In genomic region chr4:151114338-151114737, GRCh38 we compare ENCODE assay signal across 32 cellular contexts. TPM values are rescaled to one million over a fixed set of nuclear protein-coding genes. Genes with fewer than 3 reads are reported as not detected.
DNase-seq lines count a peak whose midpoint lies in the region; ATAC-seq, FAIRE-seq and TF ChIP-seq lines count a peak whose summit lies in the region.
"Had no signal": no experiment of that assay in that cellular context is flagged by ENCODE, and none has a peak within 500 bp of the region (broad histone marks: within the 10 kb centered on the region; RNA-seq: fewer than 3 reads in every experiment).

No MANE protein-coding gene starts in this region.

- peak; percentile 18 to 36; a peak in 3 of 6 replicates for ATAC-seq in A549
- ATAC-seq in GM23338 = no peak
- ATAC-seq in left lung = peak; percentile 41
- ATAC-seq in HG03139 (IDR thresholded peaks at IDR 0.05; ENCODE audit: unreplicated experiment) = no peak
- ATAC-seq in HG02588 (IDR thresholded peaks at IDR 0.05; ENCODE audit: unreplicated experiment) = no peak
- ATAC-seq: foreskin keratinocyte, mucosa of descending colon, pancreas, right lobe of liver had no signal

- H3K79me2 ChIP-seq in GM23338 (replicated peaks; ENCODE audit: insufficient read depth) = no peaks in the 10 kb centered on the region
- H3K79me2 ChIP-seq: hepatocyte had no signal

- H3K36me3 ChIP-seq in GM23338 (ENCODE audit: insufficient read depth) (no peaks in the 10 kb centered on the region; the same call in none of the 2 replicates), endodermal cell (ENCODE audit: control insufficient read depth, insufficient read depth, low read length) (peaks cover 34% of the 10 kb centered on the region), left lung (peaks cover 0 to 34% of the 10 kb centered on the region in 2 donors)
- H3K36me3 ChIP-seq: pancreas, right lobe of liver had no signal

- WGBS in A549 (ENCODE audit: missing lambda C conversion rate) = 79% methylated on average over 3 of the region's 3 CpGs
- WGBS in endodermal cell (ENCODE audit: insufficient coverage in 1 of 2, insufficient read length in 1 of 2), 2 experiments = 85 to 93% methylated on average over 3 of the region's 3 CpGs

- no peaks in the 10 kb centered on the region for H3K9me3 ChIP-seq in A549
- no peaks in the 10 kb centered on the region for H3K9me3 ChIP-seq in endodermal cell (ENCODE audit: control insufficient read depth, low read length)
- H3K9me3 ChIP-seq in left lung = no peaks in the 10 kb centered on the region
- H3K9me3 ChIP-seq: mucosa of descending colon, pancreas, Peyer's patch, right lobe of liver, SJSA1, tibial artery had no signal

- no peak overlapping the region for H3K27ac Mint-ChIP-seq in GM23338
- no peak overlapping the region for H3K27ac Mint-ChIP-seq in endodermal cell
- H3K27ac Mint-ChIP-seq: activated CD4-positive, alpha-beta T cell treated with anti-CD3 and anti-CD28 coated beads, Interleukin-2, amount 10 ng/mL, durations not matched to agents 24 days and 14 days; activated naive CD8-positive, alpha-beta T cell; activated T-helper 2 cell treated with anti-CD3 and anti-CD28 coated beads, Interferon-gamma antibody, Interleukin-2, Interleukin-4, amounts not matched to agents 10 μg/mL and 5 μg/mL and 100 μg/mL, durations not matched to agents 14 hours and 24 hours and 36 hours; CD4-positive, CD25-positive, alpha-beta regulatory T cell; HFFc6; nephron; T-helper 2 cell treated with Interferon-gamma antibody and Interleukin-4, amounts not matched to agents 5 μg/mL and 100 μg/mL, for 36 hours had no signal

- no peak for TF ChIP-seq RAD21 in A549 (conservative IDR thresholded peaks at IDR 0.05 in 1 of 2, IDR thresholded peaks at IDR 0.05 in 1 of 2)

- intact Hi-C loops in left lung (cut with DNase I) = no loop called here

- DNase-seq in A549 (ENCODE audit: low read depth in 1 of 2, low spot score in 1 of 2) (no peak), GM23338 (ENCODE audit: low spot score) (no peak), endodermal cell (peak; percentile 35), left lung (no peak), CD1c-positive myeloid dendritic cell (ENCODE audit: extremely low spot score) (no peak), urothelium cell line (ENCODE audit: low spot score) (no peak)
- DNase-seq: activated CD4-positive, alpha-beta T cell treated with anti-CD3 and anti-CD28 coated beads, Interleukin-2, amount 10 ng/mL, durations not matched to agents 24 days and 14 days; aorta; CD4-positive, CD25-positive, alpha-beta regulatory T cell; effector CD8-positive, alpha-beta T cell; mucosa of descending colon; NCI-H1417; NCI-H2081; NCI-H446 treated with DMSO at 0.1 percent for 48 hours; pancreas; Peyer's patch; right lobe of liver; stimulated activated CD4-positive, alpha-beta T cell treated with anti-CD3 and anti-CD28 coated beads, Interleukin-12 subunit alpha, Interleukin-12 subunit beta, amount 100 ng/mL, for 4 hours; stimulated activated CD4-positive, alpha-beta T cell treated with anti-CD3 and anti-CD28 coated beads, Interleukin-4, amount 100 ng/mL, for 4 hours; stimulated activated naive CD4-positive, alpha-beta T cell treated with Interleukin-2 at 50 U/mL for 16 hours; tibial artery had no signal

- CTCF ChIA-PET in A549 (lab: Yijun Ruan, JAX) = interaction anchor here (1.2 kb wide), 1 partner anchor 490 kb away, joined by 3 read pairs; no protein-coding TSS in a partner anchor

- peaks cover 8% of the 10 kb centered on the region for H3K27me3 Mint-ChIP-seq in GM23338 (ENCODE audit: insufficient read depth, low read depth, poor library complexity)
- no peaks in the 10 kb centered on the region for H3K27me3 Mint-ChIP-seq in endodermal cell (ENCODE audit: insufficient read depth)
- H3K27me3 Mint-ChIP-seq: activated CD4-positive, alpha-beta T cell treated with anti-CD3 and anti-CD28 coated beads, Interleukin-2, amount 10 ng/mL, durations not matched to agents 24 days and 14 days; activated naive CD8-positive, alpha-beta T cell; CD4-positive, CD25-positive, alpha-beta regulatory T cell had no signal

- no peak overlapping the region for H3K4me3 ChIP-seq in A549
- H3K4me3 ChIP-seq in GM23338 = no peak overlapping the region
- H3K4me3 ChIP-seq in endodermal cell (ENCODE audit: low read length) = no peak overlapping the region
- no peak overlapping the region for H3K4me3 ChIP-seq in left lung
- H3K4me3 ChIP-seq: hepatocyte, mucosa of descending colon, pancreas, Peyer's patch, right lobe of liver, SJSA1, tibial artery had no signal

- H3K27me3 ChIP-seq in GM23338 (ENCODE audit: insufficient read depth) (no peaks in the 10 kb centered on the region), endodermal cell (ENCODE audit: control insufficient read depth, insufficient read depth, low read length, poor library complexity, severe bottlenecking) (no peaks in the 10 kb centered on the region), left lung (no peaks in the 10 kb centered on the region)
- H3K27me3 ChIP-seq: foreskin keratinocyte, hepatocyte, pancreas, Peyer's patch, right lobe of liver, SJSA1, tibial artery had no signal

- H2AFZ ChIP-seq in GM23338 = no peak overlapping the region
- H2AFZ ChIP-seq: hepatocyte had no signal

- no peak overlapping the region for H3K9ac ChIP-seq in endodermal cell (ENCODE audit: extremely low read depth, low read length, poor library complexity, severe bottlenecking)

- no peak for FAIRE-seq in A549 (lab: Jason Lieb, UNC)
- no peak for FAIRE-seq in urothelium cell line (lab: Jason Lieb, UNC)
- FAIRE-seq: pancreas had no signal

- POLR2A ChIA-PET in A549 (lab: Yijun Ruan, JAX) = no interaction called here

- H3K36me3 Mint-ChIP-seq in GM23338 (ENCODE audit: low read depth) (peaks cover 24% of the 10 kb centered on the region; the same call in 2 of the 3 replicates), endodermal cell (ENCODE audit: low read depth) (peaks cover 16% of the 10 kb centered on the region)
- H3K36me3 Mint-ChIP-seq: activated naive CD8-positive, alpha-beta T cell had no signal

- H3K9me3 Mint-ChIP-seq in GM23338 = no peaks in the 10 kb centered on the region
- H3K9me3 Mint-ChIP-seq in endodermal cell = no peaks in the 10 kb centered on the region
- H3K9me3 Mint-ChIP-seq: activated CD4-positive, alpha-beta T cell treated with anti-CD3 and anti-CD28 coated beads, Interleukin-2, amount 10 ng/mL, durations not matched to agents 24 days and 14 days; activated T-helper 2 cell treated with anti-CD3 and anti-CD28 coated beads, Interferon-gamma antibody, Interleukin-2, Interleukin-4, amounts not matched to agents 10 μg/mL and 5 μg/mL and 100 μg/mL, durations not matched to agents 14 hours and 24 hours and 36 hours; CD4-positive, CD25-positive, alpha-beta regulatory T cell; HFFc6; nephron; T-helper 2 cell treated with Interferon-gamma antibody and Interleukin-4, amounts not matched to agents 5 μg/mL and 100 μg/mL, for 36 hours had no signal

- peaks cover 19% of the 10 kb centered on the region; the same call in 1 of the 2 replicates for H3F3A ChIP-seq in GM23338 (replicated peaks; ENCODE audit: low read depth)

- H3K4me1 Mint-ChIP-seq in GM23338 = no peaks in the 10 kb centered on the region
- no peaks in the 10 kb centered on the region for H3K4me1 Mint-ChIP-seq in endodermal cell

- TF ChIP-seq CTCF in A549 (IDR thresholded peaks at IDR 0.05) = no peak
- TF ChIP-seq CTCF in GM23338 (conservative IDR thresholded peaks at IDR 0.05; ENCODE audit: low read depth in 2 of 2) = no peak
- no peak for TF ChIP-seq CTCF in endodermal cell (conservative IDR thresholded peaks at IDR 0.05)
- no peak for TF ChIP-seq CTCF in left lung (IDR thresholded peaks at IDR 0.05)

- H3K4me3 Mint-ChIP-seq in GM23338 (no peak overlapping the region), endodermal cell (no peak overlapping the region)
- H3K4me3 Mint-ChIP-seq: activated CD4-positive, alpha-beta T cell treated with anti-CD3 and anti-CD28 coated beads, Interleukin-2, amount 10 ng/mL, durations not matched to agents 24 days and 14 days; activated naive CD8-positive, alpha-beta T cell; CD4-positive, CD25-positive, alpha-beta regulatory T cell; HFFc6; nephron; T-helper 2 cell treated with Interferon-gamma antibody and Interleukin-4, amounts not matched to agents 5 μg/mL and 100 μg/mL, for 36 hours had no signal

- no peak for TF ChIP-seq EP300 in A549 (IDR thresholded peaks at IDR 0.05)

- H3K27ac ChIP-seq in A549 = no peak overlapping the region
- peak overlapping the region; percentile 34; the same call in 1 of the 2 replicates for H3K27ac ChIP-seq in GM23338 (ENCODE audit: low read depth)
- H3K27ac ChIP-seq in endodermal cell (ENCODE audit: low read depth, low read length) = no peak overlapping the region
- no peak overlapping the region for H3K27ac ChIP-seq in left lung
- H3K27ac ChIP-seq: foreskin keratinocyte, hepatocyte, pancreas, Peyer's patch, right lobe of liver, SJSA1, VCaP had no signal

- H3K4me2 ChIP-seq in A549 (no peak overlapping the region), GM23338 (no peak overlapping the region)
- H3K4me2 ChIP-seq: hepatocyte had no signal

- H3K4me1 ChIP-seq in A549 (no peaks in the 10 kb centered on the region), GM23338 (ENCODE audit: insufficient read depth) (no peaks in the 10 kb centered on the region), endodermal cell (ENCODE audit: control insufficient read depth, insufficient read depth, low read length) (no peaks in the 10 kb centered on the region), left lung (no peaks in the 10 kb centered on the region)
- H3K4me1 ChIP-seq: foreskin keratinocyte, pancreas, Peyer's patch, SJSA1 had no signal

- peaks cover 4% of the 10 kb centered on the region for H4K20me1 ChIP-seq in GM23338 (replicated peaks; ENCODE audit: insufficient read depth)

- TF ChIP-seq POLR2A in A549 (IDR thresholded peaks at IDR 0.05; ENCODE audit: low read length) = no peak

- H3K9me2 ChIP-seq in GM23338 (ENCODE audit: insufficient read depth) = peaks cover 4% of the 10 kb centered on the region; the same call in 1 of the 2 replicates

TF ChIP-seq in A549, 52 proteins besides CTCF, POLR2A, EP300 and RAD21:
- no peak for TF ChIP-seq MYC (IDR thresholded peaks at IDR 0.05; ENCODE audit: borderline replicate concordance, low read length)

RNA-seq across cellular contexts. Expression of gene RPS3A, which starts 14.9 kb away (rescaled TPM):
- polyA plus RNA-seq in A549 (2011; rRNA removed) (2,957 and 3,002 TPM in 2 replicates), A549 (2017; fragmentation: RNase III; extraction: RNeasy Plus Mini Kit Qiagen cat#74134 plus additional on column Dnase treatment) (2,183 to 2,252 TPM (median 2,201 TPM) in 3 replicates), GM23338 (2016; fragmentation: Nextera tagmentation; extraction: Ambion mirVana) (2,252 and 2,486 TPM in 2 replicates)
- polyA plus RNA-seq in A549 (2012; cell fraction: cytosol; rRNA removed) = 928 and 1,145 TPM in 2 replicates
- 176 and 286 TPM in 2 replicates for polyA plus RNA-seq in A549 (2012; cell fraction: nucleus; rRNA removed)
- polyA minus RNA-seq in A549 (2011; rRNA and poly(A)+ RNA removed) = 185 and 199 TPM in 2 replicates
- 3,506 and 4,648 TPM in 2 replicates for total RNA-seq in GM23338 (2014; rRNA removed; shearing (Covaris generic))
- total RNA-seq in endodermal cell (1,000 to 10,000 TPM; 2,304 to 2,367 TPM), left lung (1,000 to 10,000 TPM; 1,429 to 1,548 TPM)
- 3,088 TPM for polyA plus RNA-seq in endodermal cell (2013, experiment 1 of 2)
- 3,198 TPM for polyA plus RNA-seq in endodermal cell (2013, experiment 2 of 2)

Comparison
In these comparisons a context has a peak if more than half of its experiments do, and no peak if none do; other contexts are left out.
1. ATAC-seq: peak in A549 (2 of 2) and left lung (single experiment); none in GM23338 (single experiment), HG03139 (single experiment) and HG02588 (single experiment).